8 cellular contexts compared by ENCODE assay signal in the genomic region with DNA sequence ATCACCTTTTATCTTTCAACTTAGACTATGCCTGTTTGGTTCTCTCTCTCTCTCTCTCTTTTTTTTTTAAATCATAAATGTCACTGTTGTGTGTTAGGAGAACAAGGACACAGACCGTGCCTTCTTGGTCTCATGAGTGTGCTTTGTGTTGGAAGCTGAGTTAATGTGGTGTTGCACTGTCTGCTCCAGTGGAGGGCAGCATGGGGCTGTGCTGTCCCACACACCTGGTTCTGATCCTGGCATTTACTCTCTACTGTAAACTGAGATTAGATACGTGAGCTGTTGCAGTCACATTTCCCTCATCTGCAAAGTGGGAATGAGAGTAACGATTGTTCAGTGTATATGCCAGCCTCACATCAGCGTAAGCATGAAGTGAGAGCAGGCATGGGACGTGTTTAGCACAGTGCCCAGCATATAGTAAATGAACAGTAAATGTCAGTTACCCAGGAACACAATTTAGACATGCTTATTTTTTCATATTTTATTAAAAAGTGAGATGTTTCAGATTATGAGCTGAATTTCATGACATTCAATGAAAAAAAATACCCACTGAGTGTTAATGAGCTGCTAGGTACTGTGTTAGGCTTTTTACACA.
DNase-seq lines count a peak whose midpoint lies in the region; ATAC-seq and TF ChIP-seq lines count a peak whose summit lies in the region.

No MANE protein-coding gene starts in this region.

- peaks cover 40% of the 10 kb centered on the region for H3K9me3 Mint-ChIP-seq in endodermal cell
- H3K9me3 Mint-ChIP-seq in osteocyte (ENCODE audit: unreplicated experiment): peaks cover 6% of the 10 kb centered on the region

- H3K4me3 Mint-ChIP-seq in endodermal cell: no peak overlapping the region
- H3K4me3 Mint-ChIP-seq in osteocyte (ENCODE audit: unreplicated experiment): no peak overlapping the region

- peaks cover 5% of the 10 kb centered on the region for H3K4me1 Mint-ChIP-seq in endodermal cell
- no peaks in the 10 kb centered on the region for H3K4me1 Mint-ChIP-seq in osteocyte (ENCODE audit: unreplicated experiment)

- H3K9ac ChIP-seq in endodermal cell (ENCODE audit: extremely low read depth, low read length, poor library complexity, severe bottlenecking): no peak overlapping the region

- no peak overlapping the region for H3K4me3 ChIP-seq in AG04449 (ENCODE audit: low read depth, low read length)
- no peak overlapping the region for H3K4me3 ChIP-seq in GM12865 (ENCODE audit: low read depth, low read length)
- no peak overlapping the region for H3K4me3 ChIP-seq in endodermal cell (ENCODE audit: low read length)
- H3K4me3 ChIP-seq in vagina: no peak overlapping the region

- H3K27ac ChIP-seq in endodermal cell (ENCODE audit: low read depth, low read length): no peak overlapping the region
- no peak overlapping the region for H3K27ac ChIP-seq in vagina

- ATAC-seq in HG02798 (IDR thresholded peaks at IDR 0.05; ENCODE audit: poor library complexity, unreplicated experiment): no peak

- peaks cover 34% of the 10 kb centered on the region for H3K36me3 Mint-ChIP-seq in endodermal cell (ENCODE audit: low read depth)
- peaks cover 4% of the 10 kb centered on the region for H3K36me3 Mint-ChIP-seq in osteocyte (ENCODE audit: unreplicated experiment)

- H3K9me3 ChIP-seq in endodermal cell (ENCODE audit: control insufficient read depth, low read length) (peaks cover 42% of the 10 kb centered on the region), vagina (no peaks in the 10 kb centered on the region)

- H3K27ac Mint-ChIP-seq in endodermal cell (no peak overlapping the region), osteocyte (ENCODE audit: unreplicated experiment) (no peak overlapping the region)

- intact Hi-C loops in vagina (cut with DNase I): no loop called here

- H3K27me3 ChIP-seq in endodermal cell (ENCODE audit: control insufficient read depth, insufficient read depth, low read length, poor library complexity, severe bottlenecking): no peaks in the 10 kb centered on the region
- no peaks in the 10 kb centered on the region for H3K27me3 ChIP-seq in vagina

- no peak for TF ChIP-seq POLR2A in vagina (IDR thresholded peaks at IDR 0.05)

- DNase-seq in AG04449 (ENCODE audit: low read depth, low spot score) (no peak), GM12865 (ENCODE audit: low read depth) (peak; percentile 45), NCI-H82 (lab: John Stamatoyannopoulos, UW) (peak; percentile 70), endodermal cell (peak; percentile 86), osteocyte (ENCODE audit: extremely low spot score, unreplicated experiment) (no peak), 8988T (no peak), vagina (ENCODE audit: extremely low spot score in 2 of 2) (no peak)

- H3K36me3 ChIP-seq in endodermal cell (ENCODE audit: control insufficient read depth, insufficient read depth, low read length) (peaks cover 15% of the 10 kb centered on the region), vagina (no peaks in the 10 kb centered on the region)

- POLR2A ChIA-PET in AG04449 (lab: Yijun Ruan, JAX): no interaction called here

- H3K27me3 Mint-ChIP-seq in endodermal cell (ENCODE audit: insufficient read depth) (no peaks in the 10 kb centered on the region), osteocyte (ENCODE audit: unreplicated experiment) (no peaks in the 10 kb centered on the region)

- 80 to 86% methylated on average over 3 to 5 of the region's 5 CpGs for WGBS in endodermal cell (ENCODE audit: insufficient coverage in 1 of 2, insufficient read length in 1 of 2), 2 experiments

- TF ChIP-seq CTCF in AG04449 (IDR thresholded peaks at IDR 0.05; ENCODE audit: insufficient read depth, low read length, missing control alignments) (peak; percentile 87), GM12865 (IDR thresholded peaks at IDR 0.05; ENCODE audit: insufficient read depth, low read depth, low read length, missing control alignments) (peak; percentile 52), endodermal cell (conservative IDR thresholded peaks at IDR 0.05) (peak; percentile 88), osteocyte (IDR thresholded peaks at IDR 0.05) (peak; percentile 63), vagina (IDR thresholded peaks at IDR 0.05) (no peak)

- peaks cover 3% of the 10 kb centered on the region for H3K4me1 ChIP-seq in endodermal cell (ENCODE audit: control insufficient read depth, insufficient read depth, low read length)
- no peaks in the 10 kb centered on the region for H3K4me1 ChIP-seq in vagina

- CTCF ChIA-PET in AG04449 (lab: Yijun Ruan, JAX): interaction anchor here (0.6 to 2.3 kb wide), 34 partner anchors 9 to 1125 kb away, joined by 3 to 17 read pairs (median 4); no protein-coding TSS in a partner anchor

Comparison
In these comparisons a context has a peak if more than half of its experiments do, and no peak if none do; other contexts are left out.
1. DNase-seq: peak in GM12865 (single experiment), NCI-H82 (single experiment) and endodermal cell (single experiment); none in AG04449 (single experiment), osteocyte (single experiment), 8988T (single experiment) and vagina (0 of 2).
2. CTCF ChIP-seq: peak in AG04449 (single experiment), GM12865 (single experiment), endodermal cell (single experiment) and osteocyte (single experiment); none in vagina (0 of 3).